Comparison of ENCODE assay signal across 3 cellular contexts in genomic region chr12:24268663-24269186, GRCh38.
TF ChIP-seq lines count a peak whose summit lies in the region.

No MANE protein-coding gene starts in this region.

TF ChIP-seq in SK-N-SH, 30 proteins besides CTCF, POLR2A, EP300 and RAD21 (continued from another document):
- TF ChIP-seq NRF1 (IDR thresholded peaks at IDR 0.05; ENCODE audit: low read depth, low read length) = no peak
- TF ChIP-seq FOXJ3 (CRISPR knock-in tag; IDR thresholded peaks at IDR 0.05) = no peak
- TF ChIP-seq TEAD4 (IDR thresholded peaks at IDR 0.05; ENCODE audit: borderline replicate concordance, insufficient read depth) = no peak
- TF ChIP-seq RFX5 (IDR thresholded peaks at IDR 0.05; ENCODE audit: low read length) = no peak
- TF ChIP-seq RXRA (IDR thresholded peaks at IDR 0.05; ENCODE audit: borderline replicate concordance, low read depth) = no peak
- TF ChIP-seq SMC3 (IDR thresholded peaks at IDR 0.05; ENCODE audit: low read depth, low read length) = no peak
- TF ChIP-seq, protein P1, sequence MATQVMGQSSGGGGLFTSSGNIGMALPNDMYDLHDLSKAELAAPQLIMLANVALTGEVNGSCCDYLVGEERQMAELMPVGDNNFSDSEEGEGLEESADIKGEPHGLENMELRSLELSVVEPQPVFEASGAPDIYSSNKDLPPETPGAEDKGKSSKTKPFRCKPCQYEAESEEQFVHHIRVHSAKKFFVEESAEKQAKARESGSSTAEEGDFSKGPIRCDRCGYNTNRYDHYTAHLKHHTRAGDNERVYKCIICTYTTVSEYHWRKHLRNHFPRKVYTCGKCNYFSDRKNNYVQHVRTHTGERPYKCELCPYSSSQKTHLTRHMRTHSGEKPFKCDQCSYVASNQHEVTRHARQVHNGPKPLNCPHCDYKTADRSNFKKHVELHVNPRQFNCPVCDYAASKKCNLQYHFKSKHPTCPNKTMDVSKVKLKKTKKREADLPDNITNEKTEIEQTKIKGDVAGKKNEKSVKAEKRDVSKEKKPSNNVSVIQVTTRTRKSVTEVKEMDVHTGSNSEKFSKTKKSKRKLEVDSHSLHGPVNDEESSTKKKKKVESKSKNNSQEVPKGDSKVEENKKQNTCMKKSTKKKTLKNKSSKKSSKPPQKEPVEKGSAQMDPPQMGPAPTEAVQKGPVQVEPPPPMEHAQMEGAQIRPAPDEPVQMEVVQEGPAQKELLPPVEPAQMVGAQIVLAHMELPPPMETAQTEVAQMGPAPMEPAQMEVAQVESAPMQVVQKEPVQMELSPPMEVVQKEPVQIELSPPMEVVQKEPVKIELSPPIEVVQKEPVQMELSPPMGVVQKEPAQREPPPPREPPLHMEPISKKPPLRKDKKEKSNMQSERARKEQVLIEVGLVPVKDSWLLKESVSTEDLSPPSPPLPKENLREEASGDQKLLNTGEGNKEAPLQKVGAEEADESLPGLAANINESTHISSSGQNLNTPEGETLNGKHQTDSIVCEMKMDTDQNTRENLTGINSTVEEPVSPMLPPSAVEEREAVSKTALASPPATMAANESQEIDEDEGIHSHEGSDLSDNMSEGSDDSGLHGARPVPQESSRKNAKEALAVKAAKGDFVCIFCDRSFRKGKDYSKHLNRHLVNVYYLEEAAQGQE (IDR thresholded peaks at IDR 0.05; ENCODE audit: low read depth, low read length) = no peak

TF ChIP-seq in SK-N-SH treated with all-trans-retinoic acid at 6 μM for 48 hours, 23 proteins besides CTCF, POLR2A, EP300 and RAD21 (continued from another document):
- TF ChIP-seq ZNF8 (CRISPR knock-in tag; IDR thresholded peaks at IDR 0.05) (no peak), ZC3H10 (CRISPR knock-in tag; IDR thresholded peaks at IDR 0.05) (no peak), ARNTL (CRISPR knock-in tag; IDR thresholded peaks at IDR 0.05; ENCODE audit: borderline replicate concordance, low read depth) (no peak), BACH2 (CRISPR knock-in tag; IDR thresholded peaks at IDR 0.05; ENCODE audit: borderline replicate concordance) (no peak), ZNF565 (CRISPR knock-in tag; conservative IDR thresholded peaks at IDR 0.05; ENCODE audit: low read depth) (no peak), ISL1 (CRISPR knock-in tag; IDR thresholded peaks at IDR 0.05) (no peak), RARB (CRISPR knock-in tag; IDR thresholded peaks at IDR 0.05) (no peak), TOX (CRISPR knock-in tag; IDR thresholded peaks at IDR 0.05; ENCODE audit: borderline replicate concordance) (no peak), ZFP30 (CRISPR knock-in tag; IDR thresholded peaks at IDR 0.05) (no peak), TCF4 (CRISPR knock-in tag; IDR thresholded peaks at IDR 0.05; ENCODE audit: borderline replicate concordance) (no peak), OSR1 (CRISPR knock-in tag; IDR thresholded peaks at IDR 0.05) (no peak)

TF ChIP-seq in HepG2, 621 proteins besides CTCF, POLR2A, EP300 and RAD21:
- no peak for TF ChIP-seq ZNF816 (CRISPR knock-in tag; IDR thresholded peaks at IDR 0.05; ENCODE audit: borderline replicate concordance)
- TF ChIP-seq HIVEP1 (CRISPR knock-in tag; IDR thresholded peaks at IDR 0.05) = no peak
- TF ChIP-seq MAFK (conservative IDR thresholded peaks at IDR 0.05 in 1 of 2, IDR thresholded peaks at IDR 0.05 in 1 of 2; ENCODE audit: low read length in 2 of 2) = no peak
- no peak for TF ChIP-seq SAP130 (CRISPR knock-in tag; IDR thresholded peaks at IDR 0.05; ENCODE audit: low read depth)
- peak; percentile 67 for TF ChIP-seq CEBPB (IDR thresholded peaks at IDR 0.05; ENCODE audit: borderline replicate concordance, low read depth, low read length)
- no peak for TF ChIP-seq ZNF678 (CRISPR knock-in tag; IDR thresholded peaks at IDR 0.05)
